In genomic region chr12:14868916-14869315, GRCh38 we compare ENCODE assay signal across 30 cellular contexts. TPM values are rescaled to one million over a fixed set of nuclear protein-coding genes. Genes with fewer than 3 reads are reported as not detected.
DNase-seq lines count a peak whose midpoint lies in the region; ATAC-seq and TF ChIP-seq lines count a peak whose summit lies in the region.
"Had no signal": no experiment of that assay in that cellular context is flagged by ENCODE, and none has a peak within 500 bp of the region (broad histone marks: within the 10 kb centered on the region; RNA-seq: fewer than 3 reads in every experiment).

No MANE protein-coding gene starts in this region.

- H4K91ac ChIP-seq in neuronal stem cell (ENCODE audit: low read depth, low read length, poor library complexity), result no peak overlapping the region

- H3K18ac ChIP-seq in neuronal stem cell (ENCODE audit: low read length), result peak overlapping the region; percentile 40

- DNase-seq in EL, result peak; percentile 25
- peak; percentile 13 for DNase-seq in HT1080 (ENCODE audit: low read depth)
- DNase-seq in mammary epithelial cell, result peak; percentile 5
- no peak for DNase-seq in neuronal stem cell (ENCODE audit: low spot score)
- DNase-seq in HUDEP-2 (lab: John Stamatoyannopoulos, UW; ENCODE audit: unreplicated experiment in 76 of 76), result no peak
- DNase-seq: activated CD4-positive, alpha-beta T cell treated with anti-CD3 and anti-CD28 coated beads for 1 hour; activated CD8-positive, alpha-beta T cell treated with anti-CD3 and anti-CD28 coated beads, Interleukin-2, amount 10 ng/mL, durations not matched to agents 7 days and 5 days; activated effector memory CD4-positive, alpha-beta T cell treated with Interleukin-2 at 50 U/mL for 16 hours; activated naive CD8-positive, alpha-beta T cell treated with anti-CD3 and anti-CD28 coated beads, Interleukin-2, amount 10 ng/mL, durations not matched to agents 7 days and 5 days; effector CD4-positive, alpha-beta T cell; foreskin keratinocyte; heart left ventricle; kidney glomerular epithelial cell; lower lobe of right lung; NCI-H1105 treated with DMSO at 0.1 percent for 48 hours; NCI-H2029; NCI-H69; right lobe of liver; RPMI8226; stimulated activated CD4-positive, alpha-beta T cell treated with anti-CD3 and anti-CD28 coated beads, Interleukin-4, amount 100 ng/mL, for 24 hours had no signal

- no peak overlapping the region for H3K4ac ChIP-seq in neuronal stem cell (ENCODE audit: low read length)

- ATAC-seq in GM18867 (IDR thresholded peaks at IDR 0.05; ENCODE audit: unreplicated experiment) (no peak), GM18870 (IDR thresholded peaks at IDR 0.05; ENCODE audit: unreplicated experiment) (no peak)
- ATAC-seq: activated CD8-positive, alpha-beta T cell treated with anti-CD3 and anti-CD28 coated beads, Interleukin-2, amount 10 ng/mL, durations not matched to agents 7 days and 5 days; foreskin keratinocyte; lower lobe of right lung; right lobe of liver; stimulated activated effector memory CD8-positive, alpha-beta T cell treated with anti-CD3 and anti-CD28 coated beads, Interleukin-12 subunit alpha, Interleukin-12 subunit beta, amount 100 ng/mL, for 72 hours had no signal

- H2BK5ac ChIP-seq in neuronal stem cell (ENCODE audit: low read length), result no peak overlapping the region

- no peak overlapping the region for H2BK120ac ChIP-seq in neuronal stem cell (ENCODE audit: low read depth, low read length)

- H2BK15ac ChIP-seq in neuronal stem cell (ENCODE audit: low read length), result no peak overlapping the region

- no peak overlapping the region for H2BK12ac ChIP-seq in neuronal stem cell (ENCODE audit: low read length)

- no peak for TF ChIP-seq CTCF in mammary epithelial cell (conservative IDR thresholded peaks at IDR 0.05 in 1 of 2, IDR thresholded peaks at IDR 0.05 in 1 of 2; ENCODE audit: extremely low read depth in 1 of 2, insufficient read depth in 1 of 2, low read depth in 1 of 2, low read length in 2 of 2)

- no peaks in the 10 kb centered on the region for H3K79me2 ChIP-seq in mammary epithelial cell (ENCODE audit: insufficient read depth, low read length)
- H3K79me2 ChIP-seq: parathyroid adenoma had no signal

- H3K14ac ChIP-seq in neuronal stem cell (ENCODE audit: low read length), result no peak overlapping the region

- H4K8ac ChIP-seq in neuronal stem cell (ENCODE audit: low read depth, low read length), result no peak overlapping the region

- H3K9me3 ChIP-seq in mammary epithelial cell (replicated peaks; ENCODE audit: insufficient read depth, low read length) (no peaks in the 10 kb centered on the region), neuronal stem cell (replicated peaks in 1 of 2; ENCODE audit: control insufficient read depth in 2 of 2, insufficient read depth in 1 of 2, low read depth in 1 of 2, low read length in 2 of 2) (no peaks in the 10 kb centered on the region)
- H3K9me3 ChIP-seq: lower lobe of right lung, right lobe of liver had no signal

- H3K4me3 ChIP-seq in mammary epithelial cell (replicated peaks in 1 of 3; ENCODE audit: insufficient read depth in 1 of 3, low read depth in 2 of 3, low read length in 3 of 3) (no peak overlapping the region), neuronal stem cell (ENCODE audit: low read length in 2 of 2) (no peak overlapping the region)
- H3K4me3 ChIP-seq: heart left ventricle, lower lobe of right lung, right lobe of liver had no signal

- H3K27me3 ChIP-seq in mammary epithelial cell (ENCODE audit: insufficient read depth, low read length) (no peaks in the 10 kb centered on the region), neuronal stem cell (ENCODE audit: control insufficient read depth in 3 of 3, insufficient read depth in 3 of 3, low read depth in 1 of 3, low read length in 3 of 3) (no peaks in the 10 kb centered on the region)
- H3K27me3 ChIP-seq: foreskin keratinocyte, heart left ventricle, right lobe of liver had no signal

- H3K9ac ChIP-seq in mammary epithelial cell (ENCODE audit: insufficient read depth, low read length) (no peak overlapping the region), neuronal stem cell (ENCODE audit: low read depth, low read length, poor library complexity) (no peak overlapping the region)
- H3K9ac ChIP-seq: parathyroid adenoma had no signal

- H4K20me1 ChIP-seq in mammary epithelial cell (ENCODE audit: insufficient read depth, low read length), result no peaks in the 10 kb centered on the region

- dilution Hi-C loops in mammary epithelial cell (cut with HindIII; ENCODE audit: low sequenced_read_pairs), result no loop called here

- H3K27ac ChIP-seq in mammary epithelial cell (ENCODE audit: insufficient read depth, low read depth, low read length) (no peak overlapping the region), neuronal stem cell (replicated peaks; ENCODE audit: low read length) (no peak overlapping the region)
- H3K27ac ChIP-seq: epithelial cell of prostate, foreskin keratinocyte, heart left ventricle, HL-60, lower lobe of right lung, parathyroid adenoma, right lobe of liver had no signal

- H3K23ac ChIP-seq in neuronal stem cell (ENCODE audit: low read depth, low read length, poor library complexity), result no peak overlapping the region

- H2AK5ac ChIP-seq in neuronal stem cell (ENCODE audit: low read depth, low read length), result peak overlapping the region; percentile 32

- CTCF ChIA-PET in mammary epithelial cell (lab: Charles Lee; ENCODE audit: low non-redundant PET), result no interaction called here

- no TSS peak for BruUV-seq in mammary epithelial cell (replicated peaks; lab: Mats Ljungman, UMichigan)

- H3K36me3 ChIP-seq in mammary epithelial cell (ENCODE audit: insufficient read depth, low read length) (no peaks in the 10 kb centered on the region), neuronal stem cell (replicated peaks in 1 of 2; ENCODE audit: control insufficient read depth in 2 of 2, insufficient read depth in 2 of 2, low read length in 2 of 2) (no peaks in the 10 kb centered on the region)
- H3K36me3 ChIP-seq: heart left ventricle, lower lobe of right lung, right lobe of liver had no signal

- peaks cover 5% of the 10 kb centered on the region for H3K4me1 ChIP-seq in mammary epithelial cell (ENCODE audit: insufficient read depth, low read length)
- H3K4me1 ChIP-seq in neuronal stem cell (ENCODE audit: control insufficient read depth in 2 of 2, insufficient read depth in 1 of 2, low read depth in 1 of 2, low read length in 2 of 2), result no peaks in the 10 kb centered on the region
- H3K4me1 ChIP-seq: foreskin keratinocyte, lower lobe of right lung, parathyroid adenoma, right lobe of liver had no signal

- H3K79me1 ChIP-seq in neuronal stem cell (ENCODE audit: low read depth, low read length), result no peaks in the 10 kb centered on the region

- 29% methylated on average over 1 of the region's 1 CpG for WGBS in mammary epithelial cell (ENCODE audit: low coverage, missing lambda C conversion rate)
- no CpG with 5 or more reads among the region's 1 CpG for WGBS in neuronal stem cell (ENCODE audit: extremely low coverage in 2 of 2, insufficient read length in 2 of 2, insufficient replicate concordance in 1 of 2), 2 donors

- in situ Hi-C loops in mammary epithelial cell (cut with MboI; ENCODE audit: low sequenced_read_pairs in 2 of 2), result no loop called here

- H2AFZ ChIP-seq in mammary epithelial cell (ENCODE audit: low read depth, low read length), result peak overlapping the region; percentile 36
- H2AFZ ChIP-seq in neuronal stem cell (ENCODE audit: low read length), result no peak overlapping the region
- H2AFZ ChIP-seq: parathyroid adenoma had no signal

- intact Hi-C loops in mammary epithelial cell (cut with micrococcal nuclease), result no loop called here

- H3K4me2 ChIP-seq in mammary epithelial cell (ENCODE audit: insufficient read depth, low read depth, low read length), result no peak overlapping the region
- H3K4me2 ChIP-seq in neuronal stem cell (ENCODE audit: insufficient read depth, low read length, poor library complexity, severe bottlenecking), result no peak overlapping the region

RNA-seq across cellular contexts. Expression of gene MGP, which starts 16.7 kb away (rescaled TPM):
- 0.23 and 0.90 TPM in 2 replicates for total RNA-seq in HT1080 (2014; rRNA removed; shearing (Covaris generic))
- polyA plus RNA-seq in HT1080 (2015; cell fraction: cytosol; rRNA removed), result 0.11 and 0.14 TPM in 2 replicates
- polyA plus RNA-seq in HT1080 (2015; cell fraction: nucleus; rRNA removed), result 0.15 TPM in 1 of 2 replicates, not detected in the other
- total RNA-seq in mammary epithelial cell, result 10 to 100 TPM in 1 of 2 donors, under 1 TPM in 1; 0.66 to 55.5 TPM
- 1.4 TPM for polyA plus RNA-seq in mammary epithelial cell
- polyA minus RNA-seq in mammary epithelial cell, result not detected
- polyA plus RNA-seq in neuronal stem cell (2013, experiment 1 of 2), result not detected
- not detected for polyA plus RNA-seq in neuronal stem cell (2013, experiment 2 of 2)
- total RNA-seq: foreskin keratinocyte had no signal
- polyA plus RNA-seq: foreskin keratinocyte had no signal

RNA-seq across cellular contexts. Expression of gene ART4, which starts 25.6 kb away (rescaled TPM):
- not detected in 2 replicates for total RNA-seq in HT1080 (2014; rRNA removed; shearing (Covaris generic))
- not detected in 2 replicates for polyA plus RNA-seq in HT1080 (2015; cell fraction: cytosol; rRNA removed)
- not detected in 2 replicates for polyA plus RNA-seq in HT1080 (2015; cell fraction: nucleus; rRNA removed)
- not detected for total RNA-seq in mammary epithelial cell
- polyA plus RNA-seq in mammary epithelial cell, result not detected
- not detected for polyA minus RNA-seq in mammary epithelial cell
- not detected for polyA plus RNA-seq in neuronal stem cell (2013, experiment 1 of 2)
- not detected for polyA plus RNA-seq in neuronal stem cell (2013, experiment 2 of 2)
- total RNA-seq: activated CD8-positive, alpha-beta T cell treated with anti-CD3 and anti-CD28 coated beads, Interleukin-2, amount 10 ng/mL, durations not matched to agents 7 days and 5 days; activated naive CD8-positive, alpha-beta T cell treated with anti-CD3 and anti-CD28 coated beads, Interleukin-2, amount 10 ng/mL, durations not matched to agents 7 days and 5 days; foreskin keratinocyte; mononuclear cell; SK-MEL-5 had no signal
- polyA plus RNA-seq: foreskin keratinocyte, neural cell had no signal

RNA-seq across cellular contexts. Expression of gene SMCO3, which starts 54.9 kb away (rescaled TPM):
- not detected in 2 replicates for total RNA-seq in HT1080 (2014; rRNA removed; shearing (Covaris generic))
- polyA plus RNA-seq in HT1080 (2015; cell fraction: cytosol; rRNA removed), result not detected in 2 replicates
- polyA plus RNA-seq in HT1080 (2015; cell fraction: nucleus; rRNA removed), result not detected in 2 replicates
- under 1 TPM in 1 of 2 donors, not detected in 1; 0.17 TPM for total RNA-seq in mammary epithelial cell
- polyA plus RNA-seq in mammary epithelial cell, result not detected
- not detected for polyA minus RNA-seq in mammary epithelial cell
- not detected for polyA plus RNA-seq in neuronal stem cell (2013, experiment 1 of 2)
- not detected for polyA plus RNA-seq in neuronal stem cell (2013, experiment 2 of 2)
- total RNA-seq: activated CD8-positive, alpha-beta T cell treated with anti-CD3 and anti-CD28 coated beads, Interleukin-2, amount 10 ng/mL, durations not matched to agents 7 days and 5 days; activated naive CD8-positive, alpha-beta T cell treated with anti-CD3 and anti-CD28 coated beads, Interleukin-2, amount 10 ng/mL, durations not matched to agents 7 days and 5 days; cerebellum; foreskin keratinocyte; mononuclear cell had no signal
- polyA plus RNA-seq: foreskin keratinocyte had no signal

Comparison
In these comparisons a context has a peak if more than half of its experiments do, and no peak if none do; other contexts are left out.
1. DNase-seq: peak in EL (single experiment), HT1080 (single experiment) and mammary epithelial cell (single experiment); none in neuronal stem cell (single experiment) and HUDEP-2 (0 of 76).